In the genomic region with DNA sequence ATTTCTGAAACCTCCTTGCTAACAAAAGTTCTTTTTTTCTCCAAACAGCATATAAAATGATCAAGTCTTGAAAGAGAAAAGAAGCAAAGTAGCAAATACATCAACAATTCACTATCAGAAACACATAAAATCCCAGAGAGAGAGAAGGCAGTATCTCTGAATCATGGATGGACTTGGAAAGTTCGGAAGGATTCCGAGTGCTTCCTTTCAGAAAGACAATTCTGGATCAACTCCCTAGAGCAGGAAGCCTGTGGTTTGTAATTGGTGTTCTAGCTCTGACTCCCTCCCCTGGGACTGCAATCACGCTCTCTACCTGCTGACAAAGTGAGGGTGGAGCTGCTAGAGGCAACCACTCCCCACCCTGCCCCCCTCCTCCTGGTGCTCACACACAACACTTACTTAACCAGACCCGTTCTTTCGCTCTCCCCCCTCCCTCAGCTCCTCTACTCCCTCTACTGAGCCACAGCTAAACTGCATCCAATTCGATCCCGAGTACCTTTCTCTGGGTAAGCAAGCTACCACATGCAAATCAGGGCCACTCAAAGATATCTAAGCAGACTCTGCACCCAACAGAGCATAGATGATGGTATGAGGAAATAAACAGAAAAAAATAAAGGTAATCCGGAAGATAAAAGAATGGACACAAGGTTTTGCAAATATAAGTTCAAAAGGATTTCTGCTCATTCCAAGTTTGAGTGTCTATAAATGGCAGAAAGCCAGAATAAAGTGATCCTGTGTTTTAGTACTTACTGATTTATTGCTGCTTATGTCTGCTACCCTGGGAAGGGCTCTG, we compare ENCODE assay signal across 8 cellular contexts. TPM values are rescaled to one million over a fixed set of nuclear protein-coding genes. Genes with fewer than 3 reads are reported as not detected.
A peak's percentile ranks its signal among the peaks of the same experiment; 100 is the strongest.
DNase-seq lines count a peak whose midpoint lies in the region; TF ChIP-seq lines count a peak whose summit lies in the region.

Gene RNF43, minus strand, starts transcription at position 235 of the 793 bp plus-strand sequence. CDS start 1,957 bp downstream, outside the sequence.

- H3K9ac ChIP-seq in H9 (ENCODE audit: extremely low read depth, insufficient read length, low read length) (peak within 1 kb of the TSS; percentile 61), neuronal stem cell (ENCODE audit: low read depth, low read length, poor library complexity) (no peak within 1 kb of the TSS)

- H2BK120ac ChIP-seq in H9 (ENCODE audit: low read depth, low read length, poor library complexity, severe bottlenecking): no peak within 1 kb of the TSS
- no peak within 1 kb of the TSS for H2BK120ac ChIP-seq in neuronal stem cell (ENCODE audit: low read depth, low read length)

- H3K27me3 ChIP-seq in H9 (ENCODE audit: insufficient read depth, low read length) (no peaks in the 10 kb centered on the region), neuronal stem cell (ENCODE audit: control insufficient read depth in 3 of 3, insufficient read depth in 3 of 3, low read depth in 1 of 3, low read length in 3 of 3) (peaks cover 0 to 10% (median 0%) of the 10 kb centered on the region in 3 experiments)

- H2BK5ac ChIP-seq in H9 (ENCODE audit: insufficient read length, low read length): no peak within 1 kb of the TSS
- no peak within 1 kb of the TSS for H2BK5ac ChIP-seq in neuronal stem cell (ENCODE audit: low read length)

- peak; percentile 71 for TF ChIP-seq CTCF in H9 (conservative IDR thresholded peaks at IDR 0.05)

- H3K9me3 ChIP-seq in H9 (ENCODE audit: control insufficient read depth, low read depth, low read length): no peaks in the 10 kb centered on the region
- H3K9me3 ChIP-seq in neuronal stem cell (replicated peaks in 1 of 2; ENCODE audit: control insufficient read depth in 2 of 2, insufficient read depth in 1 of 2, low read depth in 1 of 2, low read length in 2 of 2): no peaks in the 10 kb centered on the region

- H3K27me3 Mint-ChIP-seq in H9 (ENCODE audit: low read depth): peaks cover 12% of the 10 kb centered on the region; the same call in 1 of the 2 replicates

- no peak within 1 kb of the TSS for H2BK20ac ChIP-seq in H9 (ENCODE audit: low read depth, low read length, poor library complexity, severe bottlenecking)

- no peak within 1 kb of the TSS for H3T11ph ChIP-seq in H9 (ENCODE audit: low read length)

- no peaks in the 10 kb centered on the region for H3K36me3 Mint-ChIP-seq in H9 (ENCODE audit: insufficient read depth in 1 of 3, low read depth in 3 of 3)

- H3K56ac ChIP-seq in H9 (ENCODE audit: insufficient read length, low read depth, low read length): no peak within 1 kb of the TSS

- no peak within 1 kb of the TSS for H4K5ac ChIP-seq in H9 (ENCODE audit: insufficient read length, low read depth, low read length)

- no peaks in the 10 kb centered on the region for H3K9me3 Mint-ChIP-seq in H9

- H3K4me1 ChIP-seq in H9 (ENCODE audit: insufficient read depth, low read length) (no peaks in the 10 kb centered on the region), neuronal stem cell (ENCODE audit: control insufficient read depth in 2 of 2, insufficient read depth in 1 of 2, low read depth in 1 of 2, low read length in 2 of 2) (peaks cover 8 to 10% of the 10 kb centered on the region in 2 donors)

- H3K4me1 Mint-ChIP-seq in H9: peaks cover 29 to 33% of the 10 kb centered on the region in 2 experiments

- H3K23ac ChIP-seq in H9 (ENCODE audit: insufficient read length, low read depth, low read length): no peak within 1 kb of the TSS
- no peak within 1 kb of the TSS for H3K23ac ChIP-seq in neuronal stem cell (ENCODE audit: low read depth, low read length, poor library complexity)

- H2AFZ ChIP-seq in H9 (ENCODE audit: low read length) (no peak within 1 kb of the TSS), neuronal stem cell (ENCODE audit: low read length) (peak within 1 kb of the TSS; percentile 79)

- H3K4me3 ChIP-seq in neuronal stem cell (ENCODE audit: low read length in 2 of 2): peak within 1 kb of the TSS in 1 of 2 donors; percentile 38

- no peak within 1 kb of the TSS for H4K91ac ChIP-seq in H9 (ENCODE audit: insufficient read length, low read depth, low read length)
- H4K91ac ChIP-seq in neuronal stem cell (ENCODE audit: low read depth, low read length, poor library complexity): no peak within 1 kb of the TSS

- H3K79me1 ChIP-seq in H9 (ENCODE audit: insufficient read depth, low read depth, low read length, poor library complexity, severe bottlenecking) (no peaks in the 10 kb centered on the region), neuronal stem cell (ENCODE audit: low read depth, low read length) (no peaks in the 10 kb centered on the region)

- H2AK5ac ChIP-seq in H9 (ENCODE audit: insufficient read length, low read length) (no peak within 1 kb of the TSS), neuronal stem cell (ENCODE audit: low read depth, low read length) (no peak within 1 kb of the TSS)

- peak within 1 kb of the TSS; percentile 65 to 84 (median 78); a peak in 5 of 7 replicates for H3K27ac Mint-ChIP-seq in H9

- H3K4ac ChIP-seq in H9 (ENCODE audit: low read depth, low read length) (no peak within 1 kb of the TSS), neuronal stem cell (ENCODE audit: low read length) (no peak within 1 kb of the TSS)

- DNase-seq in GDM1 (lab: John Stamatoyannopoulos, UW): peak; percentile 74
- peak; percentile 100 for DNase-seq in H9
- peak; percentile 98 for DNase-seq in LoVo (ENCODE audit: low spot score)
- DNase-seq in SHP77 (lab: John Stamatoyannopoulos, UW): peak; percentile 78 to 84
- DNase-seq in activated gamma-delta T cell treated with anti-CD3 and anti-CD28 coated beads, Interleukin-2, amount 50 U/mL, for 16 hours (ENCODE audit: low read depth): peak; percentile 79
- DNase-seq in foreskin melanocyte: peak; percentile 73
- DNase-seq in neuronal stem cell (ENCODE audit: low spot score): peak; percentile 81
- DNase-seq in stromal cell of bone marrow (ENCODE audit: low read depth): peak; percentile 70

- peak within 1 kb of the TSS; percentile 56 to 81 for H3K4me3 Mint-ChIP-seq in H9

- H3K27ac ChIP-seq in H9 (ENCODE audit: insufficient read length, low read depth, low read length) (no peak within 1 kb of the TSS), neuronal stem cell (replicated peaks; ENCODE audit: low read length) (no peak within 1 kb of the TSS)

- H3K36me3 ChIP-seq in neuronal stem cell (replicated peaks in 1 of 2; ENCODE audit: control insufficient read depth in 2 of 2, insufficient read depth in 2 of 2, low read length in 2 of 2): no peaks in the 10 kb centered on the region

- no peak within 1 kb of the TSS for H3K14ac ChIP-seq in H9 (ENCODE audit: insufficient read depth, low read length)
- no peak within 1 kb of the TSS for H3K14ac ChIP-seq in neuronal stem cell (ENCODE audit: low read length)

- H2BK12ac ChIP-seq in H9 (ENCODE audit: insufficient read length, low read depth, low read length) (no peak within 1 kb of the TSS), neuronal stem cell (ENCODE audit: low read length) (no peak within 1 kb of the TSS)

- no peaks in the 10 kb centered on the region for H4K20me1 ChIP-seq in H9 (ENCODE audit: control insufficient read depth, insufficient read depth, insufficient read length)

- no peaks in the 10 kb centered on the region for H3K79me2 ChIP-seq in H9 (ENCODE audit: insufficient read depth, low read length)

- no CpG with 5 or more reads among the region's 8 CpGs for WGBS in H9 (ENCODE audit: extremely low coverage, insufficient read length, low lambda C conversion rate)
- WGBS in neuronal stem cell (ENCODE audit: extremely low coverage in 2 of 2, insufficient read length in 2 of 2, insufficient replicate concordance in 1 of 2), 2 donors: no CpG with 5 or more reads among the region's 8 CpGs

- peaks cover 4% of the 10 kb centered on the region for H3K23me2 ChIP-seq in H9 (ENCODE audit: insufficient read length, low read depth, low read length, poor library complexity, severe bottlenecking)

- no peak within 1 kb of the TSS for H3K18ac ChIP-seq in H9 (ENCODE audit: insufficient read length, low read depth, low read length)
- no peak within 1 kb of the TSS for H3K18ac ChIP-seq in neuronal stem cell (ENCODE audit: low read length)

- no peak within 1 kb of the TSS for H2BK15ac ChIP-seq in H9 (ENCODE audit: low read depth, low read length)
- no peak within 1 kb of the TSS for H2BK15ac ChIP-seq in neuronal stem cell (ENCODE audit: low read length)

- H4K8ac ChIP-seq in H9 (replicated peaks; ENCODE audit: insufficient read length, low read depth, low read length): no peak within 1 kb of the TSS
- no peak within 1 kb of the TSS for H4K8ac ChIP-seq in neuronal stem cell (ENCODE audit: low read depth, low read length)

- H3K4me2 ChIP-seq in H9 (ENCODE audit: insufficient read depth, insufficient read length, low read length) (peak within 1 kb of the TSS; percentile 65), neuronal stem cell (ENCODE audit: insufficient read depth, low read length, poor library complexity, severe bottlenecking) (no peak within 1 kb of the TSS)

RNA-seq across cellular contexts. Expression of gene RNF43, which starts in this region (rescaled TPM):
- 0.42 and 0.72 TPM in 2 replicates for total RNA-seq in H9 (2021)
- 0.11 TPM for polyA plus RNA-seq in neuronal stem cell (2013, experiment 1 of 2)
- 0.18 TPM for polyA plus RNA-seq in neuronal stem cell (2013, experiment 2 of 2)

Comparison
In these comparisons a context has a peak if more than half of its experiments do, and no peak if none do; other contexts are left out.
1. Peak in DNase-seq, H3K9ac ChIP-seq and H3K4me2 ChIP-seq in H9; RNA of the gene not detected or under 1 TPM.